In the genomic region with DNA sequence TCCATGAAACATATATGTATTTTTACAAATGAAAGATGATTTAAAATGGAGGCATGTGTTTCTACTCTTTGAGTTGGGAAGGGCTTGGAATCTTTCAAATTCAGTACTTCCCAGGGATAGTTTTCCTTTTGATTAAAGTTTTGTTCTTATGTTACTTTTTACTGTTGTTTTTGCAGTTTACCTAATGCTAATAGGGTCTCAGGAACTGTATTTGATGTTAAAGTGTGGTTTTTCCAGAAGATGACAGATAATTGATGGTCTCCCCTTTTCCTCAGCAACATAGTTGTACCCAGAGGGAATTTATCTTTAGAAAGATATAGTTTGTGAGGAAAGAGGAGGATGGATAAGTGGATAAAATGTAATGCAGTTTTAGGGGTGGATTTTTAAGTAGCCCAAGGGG, we compare ENCODE assay signal across 2 cellular contexts.
TF ChIP-seq lines count a peak whose summit lies in the region.

No MANE protein-coding gene starts in this region.

TF ChIP-seq in SK-N-SH, 30 proteins besides CTCF, POLR2A, EP300 and RAD21:
- TF ChIP-seq, protein P1, sequence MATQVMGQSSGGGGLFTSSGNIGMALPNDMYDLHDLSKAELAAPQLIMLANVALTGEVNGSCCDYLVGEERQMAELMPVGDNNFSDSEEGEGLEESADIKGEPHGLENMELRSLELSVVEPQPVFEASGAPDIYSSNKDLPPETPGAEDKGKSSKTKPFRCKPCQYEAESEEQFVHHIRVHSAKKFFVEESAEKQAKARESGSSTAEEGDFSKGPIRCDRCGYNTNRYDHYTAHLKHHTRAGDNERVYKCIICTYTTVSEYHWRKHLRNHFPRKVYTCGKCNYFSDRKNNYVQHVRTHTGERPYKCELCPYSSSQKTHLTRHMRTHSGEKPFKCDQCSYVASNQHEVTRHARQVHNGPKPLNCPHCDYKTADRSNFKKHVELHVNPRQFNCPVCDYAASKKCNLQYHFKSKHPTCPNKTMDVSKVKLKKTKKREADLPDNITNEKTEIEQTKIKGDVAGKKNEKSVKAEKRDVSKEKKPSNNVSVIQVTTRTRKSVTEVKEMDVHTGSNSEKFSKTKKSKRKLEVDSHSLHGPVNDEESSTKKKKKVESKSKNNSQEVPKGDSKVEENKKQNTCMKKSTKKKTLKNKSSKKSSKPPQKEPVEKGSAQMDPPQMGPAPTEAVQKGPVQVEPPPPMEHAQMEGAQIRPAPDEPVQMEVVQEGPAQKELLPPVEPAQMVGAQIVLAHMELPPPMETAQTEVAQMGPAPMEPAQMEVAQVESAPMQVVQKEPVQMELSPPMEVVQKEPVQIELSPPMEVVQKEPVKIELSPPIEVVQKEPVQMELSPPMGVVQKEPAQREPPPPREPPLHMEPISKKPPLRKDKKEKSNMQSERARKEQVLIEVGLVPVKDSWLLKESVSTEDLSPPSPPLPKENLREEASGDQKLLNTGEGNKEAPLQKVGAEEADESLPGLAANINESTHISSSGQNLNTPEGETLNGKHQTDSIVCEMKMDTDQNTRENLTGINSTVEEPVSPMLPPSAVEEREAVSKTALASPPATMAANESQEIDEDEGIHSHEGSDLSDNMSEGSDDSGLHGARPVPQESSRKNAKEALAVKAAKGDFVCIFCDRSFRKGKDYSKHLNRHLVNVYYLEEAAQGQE (IDR thresholded peaks at IDR 0.05; ENCODE audit: low read depth, low read length): no peak
- TF ChIP-seq TAF1 (IDR thresholded peaks at IDR 0.05; ENCODE audit: borderline replicate concordance, low read depth, low read length): no peak
- no peak for TF ChIP-seq MXI1 (IDR thresholded peaks at IDR 0.05; ENCODE audit: low read depth, low read length)
- TF ChIP-seq TEAD4 (IDR thresholded peaks at IDR 0.05; ENCODE audit: borderline replicate concordance, insufficient read depth): no peak
- no peak for TF ChIP-seq ELF1 (IDR thresholded peaks at IDR 0.05)
- TF ChIP-seq JUND (IDR thresholded peaks at IDR 0.05): no peak
- no peak for TF ChIP-seq GATA2 (CRISPR knock-in tag; IDR thresholded peaks at IDR 0.05)
- TF ChIP-seq EZH2phosphoT487 (IDR thresholded peaks at IDR 0.05; ENCODE audit: borderline replicate concordance, low read depth): no peak

TF ChIP-seq in SK-N-SH treated with all-trans-retinoic acid at 6 μM for 48 hours, 23 proteins besides CTCF, POLR2A, EP300 and RAD21 (continued from another document):
- TF ChIP-seq TSHZ2 (CRISPR knock-in tag; IDR thresholded peaks at IDR 0.05) (no peak), ZC3H10 (CRISPR knock-in tag; IDR thresholded peaks at IDR 0.05) (no peak), ESRRG (CRISPR knock-in tag; IDR thresholded peaks at IDR 0.05) (no peak), ISL1 (CRISPR knock-in tag; IDR thresholded peaks at IDR 0.05) (no peak), CSDC2 (CRISPR knock-in tag; IDR thresholded peaks at IDR 0.05) (no peak), RARB (CRISPR knock-in tag; IDR thresholded peaks at IDR 0.05) (no peak), ZFP30 (CRISPR knock-in tag; IDR thresholded peaks at IDR 0.05) (no peak), ZNF70 (CRISPR knock-in tag; IDR thresholded peaks at IDR 0.05) (no peak), CSRNP3 (CRISPR knock-in tag; IDR thresholded peaks at IDR 0.05) (no peak), BACH2 (CRISPR knock-in tag; IDR thresholded peaks at IDR 0.05; ENCODE audit: borderline replicate concordance) (no peak)
- TF ChIP-seq, protein P2, sequence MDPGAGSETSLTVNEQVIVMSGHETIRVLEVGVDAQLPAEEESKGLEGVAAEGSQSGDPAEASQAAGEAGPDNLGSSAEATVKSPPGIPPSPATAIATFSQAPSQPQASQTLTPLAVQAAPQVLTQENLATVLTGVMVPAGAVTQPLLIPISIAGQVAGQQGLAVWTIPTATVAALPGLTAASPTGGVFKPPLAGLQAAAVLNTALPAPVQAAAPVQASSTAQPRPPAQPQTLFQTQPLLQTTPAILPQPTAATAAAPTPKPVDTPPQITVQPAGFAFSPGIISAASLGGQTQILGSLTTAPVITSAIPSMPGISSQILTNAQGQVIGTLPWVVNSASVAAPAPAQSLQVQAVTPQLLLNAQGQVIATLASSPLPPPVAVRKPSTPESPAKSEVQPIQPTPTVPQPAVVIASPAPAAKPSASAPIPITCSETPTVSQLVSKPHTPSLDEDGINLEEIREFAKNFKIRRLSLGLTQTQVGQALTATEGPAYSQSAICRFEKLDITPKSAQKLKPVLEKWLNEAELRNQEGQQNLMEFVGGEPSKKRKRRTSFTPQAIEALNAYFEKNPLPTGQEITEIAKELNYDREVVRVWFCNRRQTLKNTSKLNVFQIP (CRISPR knock-in tag; IDR thresholded peaks at IDR 0.05; ENCODE audit: borderline replicate concordance, low read depth): no peak
- TF ChIP-seq, protein P3, sequence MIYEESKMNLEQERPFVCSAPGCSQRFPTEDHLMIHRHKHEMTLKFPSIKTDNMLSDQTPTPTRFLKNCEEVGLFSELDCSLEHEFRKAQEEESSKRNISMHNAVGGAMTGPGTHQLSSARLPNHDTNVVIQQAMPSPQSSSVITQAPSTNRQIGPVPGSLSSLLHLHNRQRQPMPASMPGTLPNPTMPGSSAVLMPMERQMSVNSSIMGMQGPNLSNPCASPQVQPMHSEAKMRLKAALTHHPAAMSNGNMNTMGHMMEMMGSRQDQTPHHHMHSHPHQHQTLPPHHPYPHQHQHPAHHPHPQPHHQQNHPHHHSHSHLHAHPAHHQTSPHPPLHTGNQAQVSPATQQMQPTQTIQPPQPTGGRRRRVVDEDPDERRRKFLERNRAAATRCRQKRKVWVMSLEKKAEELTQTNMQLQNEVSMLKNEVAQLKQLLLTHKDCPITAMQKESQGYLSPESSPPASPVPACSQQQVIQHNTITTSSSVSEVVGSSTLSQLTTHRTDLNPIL (CRISPR knock-in tag; IDR thresholded peaks at IDR 0.05; ENCODE audit: low read depth): no peak
